1 cellular context compared by ENCODE assay signal in genomic region chr14:69727860-69728259, GRCh38.
TF ChIP-seq lines count a peak whose summit lies in the region.

No MANE protein-coding gene starts in this region.

TF ChIP-seq in SK-N-SH treated with all-trans-retinoic acid at 6 μM for 48 hours, 23 proteins besides CTCF, POLR2A, EP300 and RAD21 (continued from another document):
- TF ChIP-seq CREB5 (CRISPR knock-in tag; IDR thresholded peaks at IDR 0.05; ENCODE audit: low read depth): no peak
- TF ChIP-seq TCF4 (CRISPR knock-in tag; IDR thresholded peaks at IDR 0.05; ENCODE audit: borderline replicate concordance): no peak
- no peak for TF ChIP-seq OSR1 (CRISPR knock-in tag; IDR thresholded peaks at IDR 0.05)
